In the genomic region with DNA sequence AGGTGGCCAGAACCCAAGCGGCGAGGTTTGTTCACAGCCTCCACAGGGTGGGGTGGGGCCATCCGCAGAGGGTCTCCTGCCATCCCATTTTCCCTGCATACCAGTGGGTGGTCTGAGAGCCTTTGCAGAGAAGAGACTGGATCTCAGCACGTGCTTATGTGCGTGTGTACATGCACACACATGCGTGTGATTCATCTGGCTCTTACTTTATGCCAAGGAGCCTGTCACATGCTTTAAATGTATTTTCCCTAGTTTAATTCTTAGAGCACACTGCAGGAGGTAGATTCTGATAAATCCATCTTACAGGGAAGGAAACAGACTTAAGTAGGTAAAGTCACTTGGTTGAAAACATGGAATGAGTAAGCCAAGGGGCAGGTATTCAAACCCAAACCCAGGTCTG, we compare ENCODE assay signal across 18 cellular contexts. TPM values are rescaled to one million over a fixed set of nuclear protein-coding genes. Genes with fewer than 3 reads are reported as not detected.
DNase-seq lines count a peak whose midpoint lies in the region; ATAC-seq and TF ChIP-seq lines count a peak whose summit lies in the region.
"Had no signal": no experiment of that assay in that cellular context is flagged by ENCODE, and none has a peak within 500 bp of the region (broad histone marks: within the 10 kb centered on the region; RNA-seq: fewer than 3 reads in every experiment).

No MANE protein-coding gene starts in this region.

- peaks cover 27% of the 10 kb centered on the region for H3K4me1 ChIP-seq in cardiac muscle cell (ENCODE audit: low read depth)
- peaks cover 97% of the 10 kb centered on the region in 2 donors for H3K4me1 ChIP-seq in duodenal mucosa (ENCODE audit: control insufficient read depth in 1 of 2, insufficient read depth in 2 of 2, low read length in 2 of 2)
- H3K4me1 ChIP-seq in muscle layer of colon (ENCODE audit: insufficient read depth, low read length), result peaks cover 73% of the 10 kb centered on the region
- H3K4me1 ChIP-seq in upper lobe of right lung, result peaks cover 91% of the 10 kb centered on the region
- H3K4me1 ChIP-seq in SK-N-SH (ENCODE audit: control insufficient read depth in 1 of 2, insufficient read depth in 2 of 2, low read depth in 1 of 2, low read length in 1 of 2), result peaks cover 22 to 61% of the 10 kb centered on the region in 2 experiments; a peak in 3 of 4 replicates

- DNase-seq in cardiac muscle cell (ENCODE audit: low read depth in 1 of 2, low spot score in 1 of 2), result no peak
- no peak for DNase-seq in Right ventricle myocardium inferior (ENCODE audit: missing footprints)
- no peak for DNase-seq in upper lobe of right lung
- DNase-seq in SK-N-SH, result no peak
- DNase-seq in AG08395 (ENCODE audit: low spot score), result no peak
- DNase-seq: activated CD4-positive, alpha-beta T cell treated with anti-CD3 and anti-CD28 coated beads, Interleukin-2, amount 50 U/mL, for 4 hours; activated naive CD4-positive, alpha-beta T cell treated with anti-CD3 and anti-CD28 coated beads for 36 hours; DMS53; NCI-H1694; stimulated activated CD4-positive, alpha-beta T cell treated with anti-CD3 and anti-CD28 coated beads, Interleukin-2, amount 100 ng/mL, for 48 hours; stimulated activated naive CD8-positive, alpha-beta T cell treated with anti-CD3 and anti-CD28 coated beads, Interleukin-15, amount 100 ng/mL, for 72 hours had no signal

- peaks cover 5% of the 10 kb centered on the region for H3K36me3 ChIP-seq in cardiac muscle cell
- peaks cover 16 to 42% of the 10 kb centered on the region in 2 donors for H3K36me3 ChIP-seq in duodenal mucosa (ENCODE audit: control insufficient read depth in 1 of 2, insufficient read depth in 2 of 2, low read length in 2 of 2)
- peaks cover 27% of the 10 kb centered on the region for H3K36me3 ChIP-seq in muscle layer of colon (ENCODE audit: insufficient read depth, low read length)
- H3K36me3 ChIP-seq in upper lobe of right lung, result peaks cover 34% of the 10 kb centered on the region
- H3K36me3 ChIP-seq in SK-N-SH (replicated peaks in 1 of 2; ENCODE audit: control insufficient read depth in 1 of 2, insufficient read depth in 2 of 2, low read length in 1 of 2), result peaks cover 23 to 44% of the 10 kb centered on the region in 2 experiments

- ATAC-seq in Right ventricle myocardium inferior, result no peak
- no peak for ATAC-seq in upper lobe of right lung
- no peak for ATAC-seq in HG02623 (IDR thresholded peaks at IDR 0.05; ENCODE audit: unreplicated experiment)
- ATAC-seq: GM12878; stimulated activated naive CD8-positive, alpha-beta T cell treated with anti-CD3 and anti-CD28 coated beads, Interleukin-15, amount 100 ng/mL, for 72 hours had no signal

- TF ChIP-seq RAD21 in SK-N-SH (IDR thresholded peaks at IDR 0.05; ENCODE audit: low read length), result no peak

- peaks cover 15% of the 10 kb centered on the region for H3F3A ChIP-seq in SK-N-SH (replicated peaks; ENCODE audit: insufficient read depth)

- POLR2A ChIA-PET in SK-N-SH (lab: Yijun Ruan, JAX), result no interaction called here

- H3K27me3 ChIP-seq in cardiac muscle cell (no peaks in the 10 kb centered on the region), duodenal mucosa (ENCODE audit: control insufficient read depth in 1 of 2, insufficient read depth in 2 of 2, low read length in 2 of 2) (no peaks in the 10 kb centered on the region), muscle layer of colon (ENCODE audit: control insufficient read depth in 1 of 2, insufficient read depth in 2 of 2, low read length in 2 of 2) (no peaks in the 10 kb centered on the region), upper lobe of right lung (no peaks in the 10 kb centered on the region), SK-N-SH (ENCODE audit: insufficient read depth) (no peaks in the 10 kb centered on the region)

- peaks cover 100% of the 10 kb centered on the region for H3K79me2 ChIP-seq in SK-N-SH (ENCODE audit: insufficient read depth)

- peaks cover 38% of the 10 kb centered on the region for H4K20me1 ChIP-seq in SK-N-SH (ENCODE audit: insufficient read depth)

- intact Hi-C loops in Right ventricle myocardium inferior (cut with DNase I), result no loop called here
- intact Hi-C loops in upper lobe of right lung (cut with DNase I), result no loop called here

- H2AFZ ChIP-seq in SK-N-SH (ENCODE audit: low read depth), result no peak overlapping the region
- H2AFZ ChIP-seq: parathyroid adenoma had no signal

- TF ChIP-seq CTCF in cardiac muscle cell (IDR thresholded peaks at IDR 0.05; ENCODE audit: low read depth, low read length), result no peak
- no peak for TF ChIP-seq CTCF in upper lobe of right lung (IDR thresholded peaks at IDR 0.05)
- no peak for TF ChIP-seq CTCF in SK-N-SH (IDR thresholded peaks at IDR 0.05)

- TF ChIP-seq EP300 in SK-N-SH (IDR thresholded peaks at IDR 0.05; ENCODE audit: borderline replicate concordance in 1 of 2, low read depth in 1 of 2, low read length in 1 of 2), result no peak

- no peaks in the 10 kb centered on the region for H3K9me2 ChIP-seq in SK-N-SH

- H3K9ac ChIP-seq in duodenal mucosa (ENCODE audit: low read depth in 1 of 2, low read length in 2 of 2) (peak overlapping the region; percentile 53 to 60), muscle layer of colon (ENCODE audit: low read length) (no peak overlapping the region), SK-N-SH (no peak overlapping the region)
- H3K9ac ChIP-seq: parathyroid adenoma had no signal

- no peak overlapping the region for H3K4me2 ChIP-seq in SK-N-SH

- CTCF ChIA-PET in SK-N-SH (lab: Yijun Ruan, JAX), result no interaction called here

- WGBS in SK-N-SH (ENCODE audit: low lambda C conversion rate), result 86% methylated on average over 3 of the region's 6 CpGs

- peak overlapping the region; percentile 63 for H3K27ac ChIP-seq in cardiac muscle cell
- H3K27ac ChIP-seq in duodenal mucosa (ENCODE audit: low read depth, low read length), result peak overlapping the region; percentile 55
- peak overlapping the region; percentile 27 for H3K27ac ChIP-seq in muscle layer of colon (ENCODE audit: low read depth, low read length)
- peak overlapping the region; percentile 25 for H3K27ac ChIP-seq in upper lobe of right lung
- no peak overlapping the region; a peak in 1 of 4 replicates for H3K27ac ChIP-seq in SK-N-SH (ENCODE audit: low read depth in 2 of 2, low read length in 1 of 2)

- H3K9me3 ChIP-seq in cardiac muscle cell (ENCODE audit: low read depth) (no peaks in the 10 kb centered on the region), duodenal mucosa (ENCODE audit: control insufficient read depth in 1 of 2, low read length in 2 of 2) (no peaks in the 10 kb centered on the region), muscle layer of colon (ENCODE audit: low read length) (no peaks in the 10 kb centered on the region), upper lobe of right lung (no peaks in the 10 kb centered on the region), SK-N-SH (no peaks in the 10 kb centered on the region)

- H3K4me3 ChIP-seq in cardiac muscle cell (no peak overlapping the region), duodenal mucosa (ENCODE audit: low read depth in 1 of 2, low read length in 2 of 2) (no peak overlapping the region), muscle layer of colon (ENCODE audit: low read depth in 1 of 2, low read length in 2 of 2) (no peak overlapping the region), upper lobe of right lung (no peak overlapping the region), SK-N-SH (ENCODE audit: low read depth in 2 of 2, low read length in 1 of 2) (no peak overlapping the region)
- H3K4me3 ChIP-seq: GM12878, lung had no signal

TF ChIP-seq in SK-N-SH, 30 proteins besides CTCF, POLR2A, EP300 and RAD21:
- TF ChIP-seq RCOR1 (IDR thresholded peaks at IDR 0.05; ENCODE audit: low read length), result no peak
- TF ChIP-seq, protein P1, sequence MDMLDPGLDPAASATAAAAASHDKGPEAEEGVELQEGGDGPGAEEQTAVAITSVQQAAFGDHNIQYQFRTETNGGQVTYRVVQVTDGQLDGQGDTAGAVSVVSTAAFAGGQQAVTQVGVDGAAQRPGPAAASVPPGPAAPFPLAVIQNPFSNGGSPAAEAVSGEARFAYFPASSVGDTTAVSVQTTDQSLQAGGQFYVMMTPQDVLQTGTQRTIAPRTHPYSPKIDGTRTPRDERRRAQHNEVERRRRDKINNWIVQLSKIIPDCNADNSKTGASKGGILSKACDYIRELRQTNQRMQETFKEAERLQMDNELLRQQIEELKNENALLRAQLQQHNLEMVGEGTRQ (IDR thresholded peaks at IDR 0.05; ENCODE audit: borderline replicate concordance, low read depth, low read length), result no peak
- no peak for TF ChIP-seq FOXM1 (IDR thresholded peaks at IDR 0.05; ENCODE audit: low read depth)
- no peak for TF ChIP-seq TCF12 (IDR thresholded peaks at IDR 0.05)
- TF ChIP-seq MXI1 (IDR thresholded peaks at IDR 0.05; ENCODE audit: low read depth, low read length), result no peak
- TF ChIP-seq TAF1 (IDR thresholded peaks at IDR 0.05; ENCODE audit: borderline replicate concordance, low read depth, low read length), result no peak
- TF ChIP-seq, protein P2, sequence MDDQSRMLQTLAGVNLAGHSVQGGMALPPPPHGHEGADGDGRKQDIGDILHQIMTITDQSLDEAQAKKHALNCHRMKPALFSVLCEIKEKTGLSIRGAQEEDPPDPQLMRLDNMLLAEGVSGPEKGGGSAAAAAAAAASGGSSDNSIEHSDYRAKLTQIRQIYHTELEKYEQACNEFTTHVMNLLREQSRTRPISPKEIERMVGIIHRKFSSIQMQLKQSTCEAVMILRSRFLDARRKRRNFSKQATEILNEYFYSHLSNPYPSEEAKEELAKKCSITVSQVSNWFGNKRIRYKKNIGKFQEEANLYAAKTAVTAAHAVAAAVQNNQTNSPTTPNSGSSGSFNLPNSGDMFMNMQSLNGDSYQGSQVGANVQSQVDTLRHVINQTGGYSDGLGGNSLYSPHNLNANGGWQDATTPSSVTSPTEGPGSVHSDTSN (IDR thresholded peaks at IDR 0.05), result no peak
- TF ChIP-seq MEF2A (IDR thresholded peaks at IDR 0.05; ENCODE audit: borderline replicate concordance, low read depth), result no peak
- no peak for TF ChIP-seq RFX5 (IDR thresholded peaks at IDR 0.05; ENCODE audit: low read length)
- no peak for TF ChIP-seq EZH2phosphoT487 (IDR thresholded peaks at IDR 0.05; ENCODE audit: borderline replicate concordance, low read depth)

RNA-seq across cellular contexts. Expression of a gene that starts 47.1 kb away (rescaled TPM):
- total RNA-seq in cardiac muscle cell, result 1.6 and 10.9 TPM in 2 replicates
- polyA plus RNA-seq in cardiac muscle cell, result 1.3 and 3.4 TPM in 2 replicates
- total RNA-seq in Right ventricle myocardium inferior, result not detected
- 14.4 TPM for total RNA-seq in upper lobe of right lung
- 1.7 and 3.0 TPM in 2 replicates for polyA plus RNA-seq in SK-N-SH (2012; rRNA removed)
- 0.48 and 0.50 TPM in 2 replicates for polyA plus RNA-seq in SK-N-SH (2012; cell fraction: cytosol; rRNA removed)
- 14.5 and 19.0 TPM in 2 replicates for polyA plus RNA-seq in SK-N-SH (2012; cell fraction: nucleus; rRNA removed)
- total RNA-seq: H4 had no signal

RNA-seq across cellular contexts. Expression of a gene that starts 49.7 kb away (rescaled TPM):
- total RNA-seq in cardiac muscle cell (391 and 465 TPM in 2 replicates), Right ventricle myocardium inferior (145 TPM), upper lobe of right lung (565 TPM)
- polyA plus RNA-seq in cardiac muscle cell (70.2 and 77.4 TPM in 2 replicates), SK-N-SH (2012; rRNA removed) (494 and 598 TPM in 2 replicates)
- 222 and 365 TPM in 2 replicates for polyA plus RNA-seq in SK-N-SH (2012; cell fraction: cytosol; rRNA removed)
- polyA plus RNA-seq in SK-N-SH (2012; cell fraction: nucleus; rRNA removed), result 687 and 951 TPM in 2 replicates

Comparison
In these comparisons a context has a peak if more than half of its experiments do, and no peak if none do; other contexts are left out.
1. H3K27ac ChIP-seq: peak in cardiac muscle cell (single experiment), duodenal mucosa (single experiment), muscle layer of colon (single experiment) and upper lobe of right lung (single experiment); none in SK-N-SH (0 of 2).
2. H3K9ac ChIP-seq: peak in duodenal mucosa (2 of 2); none in muscle layer of colon (single experiment) and SK-N-SH (single experiment).